In the genomic region with DNA sequence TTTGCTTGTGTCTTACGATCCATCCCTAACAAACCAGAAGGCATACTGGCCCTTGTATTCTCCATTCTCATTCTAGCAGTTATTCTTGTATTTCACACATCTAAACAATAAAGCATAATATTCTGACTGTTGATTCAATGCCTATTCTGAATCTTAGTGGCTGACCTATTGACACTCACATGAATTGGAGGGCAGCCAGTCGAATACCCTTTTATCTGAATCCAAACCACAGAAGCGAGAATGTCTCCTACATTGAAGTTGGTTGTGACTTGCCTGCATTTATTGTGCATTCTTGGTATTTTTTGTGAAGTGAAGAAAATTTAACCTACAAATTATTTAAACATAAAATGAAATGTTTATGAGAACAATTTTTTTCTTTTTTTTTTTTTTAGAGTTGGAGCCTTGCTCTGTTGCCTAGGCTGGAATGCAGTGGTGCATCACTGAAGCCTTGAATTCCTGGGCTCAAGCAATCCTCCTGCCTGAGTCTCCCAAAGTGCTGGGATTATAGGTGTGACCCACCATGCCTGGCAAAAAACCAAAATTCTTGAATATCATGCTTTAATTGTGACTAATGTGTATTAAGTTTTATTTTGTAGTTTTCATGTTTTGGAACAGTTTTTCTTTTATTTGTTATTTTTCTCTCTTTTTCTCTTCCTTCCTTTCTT, we compare ENCODE assay signal across 34 cellular contexts. TPM values are rescaled to one million over a fixed set of nuclear protein-coding genes. Genes with fewer than 3 reads are reported as not detected.
DNase-seq lines count a peak whose midpoint lies in the region; FAIRE-seq and TF ChIP-seq lines count a peak whose summit lies in the region.
"Had no signal": no experiment of that assay in that cellular context is flagged by ENCODE, and none has a peak within 500 bp of the region (broad histone marks: within the 10 kb centered on the region; RNA-seq: fewer than 3 reads in every experiment).

No MANE protein-coding gene starts in this region.

- no peak overlapping the region for H4K91ac ChIP-seq in neuronal stem cell (ENCODE audit: low read depth, low read length, poor library complexity)

- no peak overlapping the region for H3K4ac ChIP-seq in neuronal stem cell (ENCODE audit: low read length)

- H3K36me3 Mint-ChIP-seq in astrocyte (ENCODE audit: low read depth, unreplicated experiment) (peaks cover 14% of the 10 kb centered on the region), CD14-positive monocyte (peaks cover 42 to 52% of the 10 kb centered on the region in 2 donors)
- H3K36me3 Mint-ChIP-seq in CD4-positive, alpha-beta memory T cell: peaks cover 46 to 53% of the 10 kb centered on the region in 2 donors

- H2BK12ac ChIP-seq in neuronal stem cell (ENCODE audit: low read length): no peak overlapping the region

- TF ChIP-seq CTCF in astrocyte (IDR thresholded peaks at IDR 0.05; ENCODE audit: insufficient read depth, low read depth, low read length): no peak
- no peak for TF ChIP-seq CTCF in D721Med (IDR thresholded peaks at IDR 0.05; ENCODE audit: insufficient read depth, missing control alignments)
- TF ChIP-seq CTCF in CD14-positive monocyte (IDR thresholded peaks at IDR 0.05): no peak

- H3K79me1 ChIP-seq in neuronal stem cell (ENCODE audit: low read depth, low read length): no peaks in the 10 kb centered on the region

- FAIRE-seq in astrocyte (lab: Jason Lieb, UNC): no peak
- FAIRE-seq in D721Med (lab: Jason Lieb, UNC): no peak
- FAIRE-seq: A204.1, small intestine had no signal

- no CpG with 5 or more reads among the region's 3 CpGs for WGBS in neuronal stem cell (ENCODE audit: extremely low coverage in 2 of 2, insufficient read length in 2 of 2, insufficient replicate concordance in 1 of 2), 2 donors

- CTCF ChIA-PET in CD4-positive, alpha-beta memory T cell (lab: Charles Lee; ENCODE audit: partially characterized antibody): no interaction called here

- no peak overlapping the region for H2BK5ac ChIP-seq in neuronal stem cell (ENCODE audit: low read length)

- H3K4me1 ChIP-seq in astrocyte (ENCODE audit: insufficient read depth, low read length): no peaks in the 10 kb centered on the region
- H3K4me1 ChIP-seq in CD4-positive, alpha-beta memory T cell (ENCODE audit: insufficient read depth, low read length): no peaks in the 10 kb centered on the region
- peaks cover 2 to 4% of the 10 kb centered on the region in 2 donors for H3K4me1 ChIP-seq in neuronal stem cell (ENCODE audit: control insufficient read depth in 2 of 2, insufficient read depth in 1 of 2, low read depth in 1 of 2, low read length in 2 of 2)

- H3K79me2 ChIP-seq in astrocyte (ENCODE audit: insufficient read depth, low read length): peaks cover 15% of the 10 kb centered on the region

- H3K9me3 Mint-ChIP-seq in astrocyte (ENCODE audit: unreplicated experiment) (no peaks in the 10 kb centered on the region), CD14-positive monocyte (peaks cover 0 to 3% (median 0%) of the 10 kb centered on the region in 7 donors)
- peaks cover 0 to 8% (median 0%) of the 10 kb centered on the region in 8 donors for H3K9me3 Mint-ChIP-seq in CD4-positive, alpha-beta memory T cell
- H3K9me3 Mint-ChIP-seq: H9; natural killer cell treated with Interleukin-12 subunit alpha and Interleukin-12 subunit beta and Interleukin-15 and Interleukin-18, amount 100 ng/mL, for 72 hours had no signal

- H2AK5ac ChIP-seq in neuronal stem cell (ENCODE audit: low read depth, low read length): no peak overlapping the region

- H2BK15ac ChIP-seq in neuronal stem cell (ENCODE audit: low read length): no peak overlapping the region

- H3K23ac ChIP-seq in neuronal stem cell (ENCODE audit: low read depth, low read length, poor library complexity): no peak overlapping the region

- intact Hi-C loops in CD4-positive, alpha-beta memory T cell (cut with micrococcal nuclease): no loop called here
- intact Hi-C loops in CD14-positive monocyte (cut with micrococcal nuclease): no loop called here

- peaks cover 6% of the 10 kb centered on the region for H3K4me1 Mint-ChIP-seq in astrocyte (ENCODE audit: low read depth, unreplicated experiment)
- peaks cover 0 to 7% (median 3%) of the 10 kb centered on the region in 4 donors for H3K4me1 Mint-ChIP-seq in CD4-positive, alpha-beta memory T cell
- no peaks in the 10 kb centered on the region for H3K4me1 Mint-ChIP-seq in CD14-positive monocyte
- H3K4me1 Mint-ChIP-seq: activated B cell treated with CpG ODN at 0.5 μM for 24 hours; B cell; H9; stimulated activated naive CD8-positive, alpha-beta T cell treated with anti-CD3 and anti-CD28 coated beads, Interleukin-15, amount 100 ng/mL, for 72 hours had no signal

- H3K4me3 ChIP-seq in astrocyte (ENCODE audit: insufficient read depth, low read depth, low read length) (no peak overlapping the region), neuronal stem cell (ENCODE audit: low read length in 2 of 2) (no peak overlapping the region)
- no peak overlapping the region for H3K4me3 ChIP-seq in CD4-positive, alpha-beta memory T cell (ENCODE audit: low read length in 2 of 2)
- H3K4me3 ChIP-seq: heart left ventricle, lower lobe of right lung, PC-9, vagina had no signal

- H3K4me3 Mint-ChIP-seq in astrocyte (ENCODE audit: unreplicated experiment) (no peak overlapping the region), CD14-positive monocyte (no peak overlapping the region)
- no peak overlapping the region for H3K4me3 Mint-ChIP-seq in CD4-positive, alpha-beta memory T cell
- H3K4me3 Mint-ChIP-seq: activated B cell treated with CpG ODN at 0.5 μM for 24 hours; activated naive CD4-positive, alpha-beta T cell treated with anti-CD3 and anti-CD28 coated beads for 36 hours; activated T-helper 1 cell treated with anti-CD3 and anti-CD28 coated beads, Interleukin-12 subunit alpha, Interleukin-12 subunit beta, Interleukin-2, Interleukin-4 antibody, amounts not matched to agents 30 ng/mL and 10 ng/mL and 1 ng/mL, durations not matched to agents 14 hours and 24 hours and 36 hours; B cell; dendritic cell treated with granulocyte-macrophage colony-stimulating factor and Interleukin-4, amounts not matched to agents 40 ng/mL and 50 ng/mL, for 4 days; H9; natural killer cell treated with Interleukin-12 subunit alpha and Interleukin-12 subunit beta and Interleukin-15 and Interleukin-18, amount 100 ng/mL, for 72 hours; stimulated activated naive CD8-positive, alpha-beta T cell treated with anti-CD3 and anti-CD28 coated beads, Interleukin-15, amount 100 ng/mL, for 72 hours had no signal

- DNase-seq in A172 (ENCODE audit: low spot score): peak; percentile 10
- peak; percentile 52 for DNase-seq in HS-27A (ENCODE audit: low read depth)
- DNase-seq in astrocyte (ENCODE audit: low read depth): peak; percentile 61
- peak; percentile 23 for DNase-seq in fibroblast of peridontal ligament (ENCODE audit: extremely low read depth)
- DNase-seq in CD4-positive, alpha-beta memory T cell: no peak
- no peak for DNase-seq in D721Med (ENCODE audit: insufficient read length, low spot score)
- DNase-seq in neuronal stem cell (ENCODE audit: low spot score): no peak
- DNase-seq in CD14-positive monocyte (ENCODE audit: low spot score): no peak
- DNase-seq: activated B cell treated with CpG ODN at 0.5 μM for 24 hours; activated CD4-positive, alpha-beta T cell treated with anti-CD3 and anti-CD28 coated beads, Interleukin-2, amount 50 U/mL, for 4 hours; activated naive CD4-positive, alpha-beta T cell treated with anti-CD3 and anti-CD28 coated beads for 36 hours; amygdala; caudate nucleus; GF-D8; H9; heart left ventricle; KG1; lower lobe of right lung; NCI-H1436; NCI-H2107; NCI-H510A; PC-9; SHP77; small intestine; stimulated activated CD8-positive, alpha-beta memory T cell treated with anti-CD3 and anti-CD28 coated beads, Interleukin-4, amount 100 ng/mL, for 48 hours; stimulated activated naive CD8-positive, alpha-beta T cell treated with anti-CD3 and anti-CD28 coated beads, Interleukin-15, amount 100 ng/mL, for 72 hours; SW 1271; T1000 had no signal

- peak overlapping the region; percentile 69 for H3K27ac Mint-ChIP-seq in astrocyte (ENCODE audit: unreplicated experiment)
- peak overlapping the region in 2 of 7 donors; percentile 26 to 69 for H3K27ac Mint-ChIP-seq in CD4-positive, alpha-beta memory T cell
- H3K27ac Mint-ChIP-seq in CD14-positive monocyte: peak overlapping the region in 1 of 7 donors; percentile 71
- H3K27ac Mint-ChIP-seq: activated B cell treated with CpG ODN at 0.5 μM for 24 hours; activated naive CD4-positive, alpha-beta T cell treated with anti-CD3 and anti-CD28 coated beads for 36 hours; activated T-helper 1 cell treated with anti-CD3 and anti-CD28 coated beads, Interleukin-12 subunit alpha, Interleukin-12 subunit beta, Interleukin-2, Interleukin-4 antibody, amounts not matched to agents 30 ng/mL and 10 ng/mL and 1 ng/mL, durations not matched to agents 14 hours and 24 hours and 36 hours; B cell; dendritic cell treated with granulocyte-macrophage colony-stimulating factor and Interleukin-4, amounts not matched to agents 40 ng/mL and 50 ng/mL, for 4 days; natural killer cell treated with Interleukin-12 subunit alpha and Interleukin-12 subunit beta and Interleukin-15 and Interleukin-18, amount 100 ng/mL, for 72 hours; stimulated activated naive CD8-positive, alpha-beta T cell treated with anti-CD3 and anti-CD28 coated beads, Interleukin-15, amount 100 ng/mL, for 72 hours had no signal

- H3K27me3 ChIP-seq in astrocyte (ENCODE audit: insufficient read depth, low read length) (no peaks in the 10 kb centered on the region), neuronal stem cell (ENCODE audit: control insufficient read depth in 3 of 3, insufficient read depth in 3 of 3, low read depth in 1 of 3, low read length in 3 of 3) (no peaks in the 10 kb centered on the region)
- H3K27me3 ChIP-seq in CD4-positive, alpha-beta memory T cell (ENCODE audit: insufficient read depth, low read length): no peaks in the 10 kb centered on the region
- H3K27me3 ChIP-seq: heart left ventricle, vagina had no signal

- H2AFZ ChIP-seq in astrocyte (ENCODE audit: low read depth, low read length) (no peak overlapping the region), neuronal stem cell (ENCODE audit: low read length) (no peak overlapping the region)
- H2AFZ ChIP-seq: PC-9 had no signal

- no peak overlapping the region for H3K14ac ChIP-seq in neuronal stem cell (ENCODE audit: low read length)

- POLR2A ChIA-PET in CD4-positive, alpha-beta memory T cell (lab: Charles Lee; ENCODE audit: partially characterized antibody): no interaction called here

- H3K27me3 Mint-ChIP-seq in astrocyte (ENCODE audit: low read depth, unreplicated experiment) (no peaks in the 10 kb centered on the region), CD14-positive monocyte (ENCODE audit: low read depth in 3 of 3) (no peaks in the 10 kb centered on the region)
- no peaks in the 10 kb centered on the region for H3K27me3 Mint-ChIP-seq in CD4-positive, alpha-beta memory T cell
- H3K27me3 Mint-ChIP-seq: activated B cell treated with CpG ODN at 0.5 μM for 24 hours; B cell; dendritic cell treated with granulocyte-macrophage colony-stimulating factor and Interleukin-4, amounts not matched to agents 40 ng/mL and 50 ng/mL, for 4 days; natural killer cell treated with Interleukin-12 subunit alpha and Interleukin-12 subunit beta and Interleukin-15 and Interleukin-18, amount 100 ng/mL, for 72 hours; stimulated activated naive CD8-positive, alpha-beta T cell treated with anti-CD3 and anti-CD28 coated beads, Interleukin-15, amount 100 ng/mL, for 72 hours had no signal

- H4K8ac ChIP-seq in neuronal stem cell (ENCODE audit: low read depth, low read length): no peak overlapping the region

- H3K18ac ChIP-seq in neuronal stem cell (ENCODE audit: low read length): no peak overlapping the region

- H3K4me2 ChIP-seq in astrocyte (ENCODE audit: low read length) (no peak overlapping the region), neuronal stem cell (ENCODE audit: insufficient read depth, low read length, poor library complexity, severe bottlenecking) (no peak overlapping the region)
- H3K4me2 ChIP-seq: PC-9 had no signal

- H3K27ac ChIP-seq in astrocyte (ENCODE audit: low read depth, low read length): no peak overlapping the region
- no peak overlapping the region for H3K27ac ChIP-seq in CD4-positive, alpha-beta memory T cell (ENCODE audit: low read depth, low read length)
- no peak overlapping the region for H3K27ac ChIP-seq in neuronal stem cell (replicated peaks; ENCODE audit: low read length)
- H3K27ac ChIP-seq: heart left ventricle, lower lobe of right lung, PC-9, vagina had no signal

- no peaks in the 10 kb centered on the region for H3K9me3 ChIP-seq in astrocyte (ENCODE audit: insufficient read depth, low read depth, low read length)
- H3K9me3 ChIP-seq in CD4-positive, alpha-beta memory T cell (ENCODE audit: control insufficient read depth in 1 of 2, low read length in 2 of 2): no peaks in the 10 kb centered on the region
- H3K9me3 ChIP-seq in neuronal stem cell (replicated peaks in 1 of 2; ENCODE audit: control insufficient read depth in 2 of 2, insufficient read depth in 1 of 2, low read depth in 1 of 2, low read length in 2 of 2): peaks cover 2 to 9% of the 10 kb centered on the region in 2 donors
- H3K9me3 ChIP-seq: heart left ventricle, lower lobe of right lung, vagina had no signal

- H4K20me1 ChIP-seq in astrocyte (ENCODE audit: insufficient read depth, low read length): peaks cover 33% of the 10 kb centered on the region

- H3K36me3 ChIP-seq in astrocyte (ENCODE audit: insufficient read depth, low read length): no peaks in the 10 kb centered on the region
- H3K36me3 ChIP-seq in CD4-positive, alpha-beta memory T cell (ENCODE audit: insufficient read depth, low read length): peaks cover 10% of the 10 kb centered on the region
- peaks cover 11 to 42% of the 10 kb centered on the region in 2 donors for H3K36me3 ChIP-seq in neuronal stem cell (replicated peaks in 1 of 2; ENCODE audit: control insufficient read depth in 2 of 2, insufficient read depth in 2 of 2, low read length in 2 of 2)

- no peak overlapping the region for H2BK120ac ChIP-seq in neuronal stem cell (ENCODE audit: low read depth, low read length)

- no peak overlapping the region for H3K9ac ChIP-seq in astrocyte (ENCODE audit: low read length)
- H3K9ac ChIP-seq in neuronal stem cell (ENCODE audit: low read depth, low read length, poor library complexity): no peak overlapping the region

RNA-seq across cellular contexts. Expression of a gene that starts 22.7 kb away (rescaled TPM):
- 37.4 and 50.3 TPM in 2 replicates for total RNA-seq in A172 (2014; rRNA removed; shearing (Covaris generic))
- 47.1 and 57.5 TPM in 2 replicates for total RNA-seq in astrocyte
- 10 to 100 TPM; 68.9 to 81.2 TPM for total RNA-seq in CD4-positive, alpha-beta memory T cell
- 10 to 100 TPM; 33.8 to 47.3 TPM for polyA plus RNA-seq in CD4-positive, alpha-beta memory T cell
- 45.1 TPM for polyA plus RNA-seq in neuronal stem cell (2013, experiment 1 of 2)
- polyA plus RNA-seq in neuronal stem cell (2013, experiment 2 of 2): 43.6 TPM
- 10 to 100 TPM; 20.6 to 22.3 TPM for polyA plus RNA-seq in CD14-positive monocyte

Comparison
In these comparisons a context has a peak if more than half of its experiments do, and no peak if none do; other contexts are left out.
1. DNase-seq: peak in A172 (single experiment), HS-27A (single experiment), astrocyte (single experiment) and fibroblast of peridontal ligament (single experiment); none in CD4-positive, alpha-beta memory T cell (0 of 5), D721Med (single experiment), neuronal stem cell (single experiment) and CD14-positive monocyte (single experiment).